In genomic region chr7:136133491-136133990, GRCh38 we compare ENCODE assay signal across 1 cellular context.
TF ChIP-seq lines count a peak whose summit lies in the region.

No MANE protein-coding gene starts in this region.

TF ChIP-seq in WTC11, 78 proteins besides CTCF, POLR2A, EP300 and RAD21 (continued from another document):
- TF ChIP-seq ATF2 (CRISPR knock-in tag; IDR thresholded peaks at IDR 0.05; ENCODE audit: borderline replicate concordance, low read depth) (no peak), JAZF1 (CRISPR knock-in tag; IDR thresholded peaks at IDR 0.05) (no peak), CREB1 (CRISPR knock-in tag; IDR thresholded peaks at IDR 0.05) (no peak), RORB (CRISPR knock-in tag; IDR thresholded peaks at IDR 0.05) (no peak)
